Comparison of ENCODE assay signal across 10 cellular contexts in genomic region chr5:163727028-163727427, GRCh38.
A peak's percentile ranks its signal among the peaks of the same experiment; 100 is the strongest.
DNase-seq lines count a peak whose midpoint lies in the region; ATAC-seq and TF ChIP-seq lines count a peak whose summit lies in the region.
"Had no signal": no experiment of that assay in that cellular context is flagged by ENCODE, and none has a peak within 500 bp of the region (broad histone marks: within the 10 kb centered on the region; RNA-seq: fewer than 3 reads in every experiment).

No MANE protein-coding gene starts in this region.

- H4K91ac ChIP-seq in IMR-90 (ENCODE audit: insufficient read depth, low read depth, low read length): no peak overlapping the region

- peak overlapping the region; percentile 3 to 84 (median 62) for H3K4me3 Mint-ChIP-seq in naive B cell

- peak overlapping the region; percentile 23; the same call in 1 of the 2 replicates for H4K5ac ChIP-seq in IMR-90 (ENCODE audit: low read depth, low read length)

- intact Hi-C loops in IMR-90 (cut with micrococcal nuclease): no loop called here
- intact Hi-C loops in tibial artery (cut with DNase I; ENCODE audit: low total_unique reads): no loop called here

- POLR2A ChIA-PET in IMR-90 (lab: Charles Lee; ENCODE audit: unreplicated experiment): no interaction called here

- no TSS peak for BruUV-seq in IMR-90 (replicated peaks; lab: Mats Ljungman, UMichigan)

- no peak overlapping the region for H3K23ac ChIP-seq in IMR-90 (ENCODE audit: low read depth, low read length)

- no peak overlapping the region for H2AFZ ChIP-seq in IMR-90 (replicated peaks; ENCODE audit: low read length, poor library complexity)

- H2BK20ac ChIP-seq in IMR-90 (ENCODE audit: low read depth, low read length): no peak overlapping the region

- in situ Hi-C loops in IMR-90 (cut with MboI; ENCODE audit: low sequenced_read_pairs): no loop called here

- peaks cover 23 to 34% (median 29%) of the 10 kb centered on the region in 3 donors for H3K4me1 Mint-ChIP-seq in naive B cell

- peak overlapping the region; percentile 35; the same call in 1 of the 2 replicates for H3K4me2 ChIP-seq in IMR-90 (ENCODE audit: low read depth, low read length)

- H3K14ac ChIP-seq in IMR-90 (replicated peaks; ENCODE audit: low read depth, low read length): no peak overlapping the region

- no peak for DNase-seq in IMR-90
- DNase-seq in naive B cell: peak; percentile 35
- DNase-seq in tibial artery: no peak
- no peak for DNase-seq in glomerular visceral epithelial cell (ENCODE audit: extremely low spot score)
- no peak for DNase-seq in stimulated activated CD4-positive, alpha-beta T cell treated with anti-CD3 and anti-CD28 coated beads, Interleukin-2, amount 100 ng/mL, for 24 hours
- no peak for DNase-seq in AG20443 (ENCODE audit: low spot score)

- dilution Hi-C loops in IMR-90 (cut with HindIII; ENCODE audit: low sequenced_read_pairs, unreplicated experiment): no loop called here

- H3K4me1 ChIP-seq in IMR-90 (ENCODE audit: control insufficient read depth, insufficient read depth, low read length): peaks cover 2% of the 10 kb centered on the region
- no peaks in the 10 kb centered on the region for H3K4me1 ChIP-seq in tibial artery
- H3K4me1 ChIP-seq: ascending aorta had no signal

- 0 out of 4 replicates have a peak overlapping the region, but pooled peaks of 1 of the 2 experiments have one; percentile 38 for H4K8ac ChIP-seq in IMR-90 (ENCODE audit: low read depth in 2 of 2, low read length in 2 of 2)

- peaks cover 0 to 6% (median 0%) of the 10 kb centered on the region in 7 donors for H3K9me3 Mint-ChIP-seq in naive B cell

- TF ChIP-seq CTCF in IMR-90 (conservative IDR thresholded peaks at IDR 0.05; ENCODE audit: low read depth, low read length) (no peak), tibial artery (IDR thresholded peaks at IDR 0.05) (no peak)

- H3K18ac ChIP-seq in IMR-90 (ENCODE audit: low read depth, low read length): no peak overlapping the region

- H3K27me3 Mint-ChIP-seq in naive B cell: no peaks in the 10 kb centered on the region

- TF ChIP-seq POLR2A in IMR-90 (IDR thresholded peaks at IDR 0.05; ENCODE audit: low read depth, low read length): no peak

- H3K27ac ChIP-seq in IMR-90 (ENCODE audit: insufficient read depth, low read length) (no peak overlapping the region), tibial artery (no peak overlapping the region)
- H3K27ac ChIP-seq: ascending aorta, HL-60 had no signal

- no peaks in the 10 kb centered on the region for H3K9me1 ChIP-seq in IMR-90 (ENCODE audit: insufficient read depth, low read length)

- peak; percentile 80 for ATAC-seq in GM18909 (IDR thresholded peaks at IDR 0.05; ENCODE audit: poor library complexity, unreplicated experiment)
- ATAC-seq in HG02759 (IDR thresholded peaks at IDR 0.05; ENCODE audit: unreplicated experiment): peak; percentile 86
- no peak for ATAC-seq in IMR-90 (ENCODE audit: low read depth)
- ATAC-seq in naive B cell (ENCODE audit: low read depth in 2 of 2): peak; percentile 97 to 98

- WGBS in IMR-90 (ENCODE audit: extremely low coverage in 2 of 2, insufficient read length in 1 of 2), 2 experiments: no CpG with 5 or more reads among the region's 4 CpGs

- H3K27ac Mint-ChIP-seq in naive B cell: peak overlapping the region in 5 of 6 donors; percentile 19 to 84 (median 50)

- no peak overlapping the region for H2BK5ac ChIP-seq in IMR-90 (ENCODE audit: low read depth, low read length, poor library complexity, severe bottlenecking)

- H3K9ac ChIP-seq in IMR-90 (ENCODE audit: low read depth, low read length): no peak overlapping the region

- H3K36me3 ChIP-seq in IMR-90 (ENCODE audit: control insufficient read depth, insufficient read depth, low read length) (no peaks in the 10 kb centered on the region), tibial artery (no peaks in the 10 kb centered on the region)
- H3K36me3 ChIP-seq: ascending aorta had no signal

- H3K36me3 Mint-ChIP-seq in naive B cell: no peaks in the 10 kb centered on the region

- H3K4me3 ChIP-seq in IMR-90 (ENCODE audit: insufficient read depth, low read depth, low read length) (no peak overlapping the region), tibial artery (no peak overlapping the region)
- H3K4me3 ChIP-seq: ascending aorta had no signal

- H2AK9ac ChIP-seq in IMR-90 (replicated peaks; ENCODE audit: low read depth, low read length, poor library complexity): no peak overlapping the region

- TF ChIP-seq RAD21 in IMR-90 (IDR thresholded peaks at IDR 0.05; ENCODE audit: low read length): no peak

- no peaks in the 10 kb centered on the region for H3K9me3 ChIP-seq in IMR-90 (ENCODE audit: control insufficient read depth, insufficient read depth, low read length)
- H3K9me3 ChIP-seq in tibial artery: no peaks in the 10 kb centered on the region

- H3K27me3 ChIP-seq in IMR-90 (ENCODE audit: control insufficient read depth, insufficient read depth, low read length) (no peaks in the 10 kb centered on the region), tibial artery (no peaks in the 10 kb centered on the region)
- H3K27me3 ChIP-seq: ascending aorta had no signal

- H3K56ac ChIP-seq in IMR-90 (ENCODE audit: extremely low read depth, insufficient read depth, low read length): no peak overlapping the region

- H3K4ac ChIP-seq in IMR-90 (ENCODE audit: low read depth, low read length): no peak overlapping the region

- H2BK120ac ChIP-seq in IMR-90 (ENCODE audit: low read depth, low read length): no peak overlapping the region

- no peak overlapping the region for H2BK15ac ChIP-seq in IMR-90 (ENCODE audit: low read depth, low read length)

- H3K79me1 ChIP-seq in IMR-90 (ENCODE audit: low read depth in 1 of 2, low read length in 2 of 2): no peaks in the 10 kb centered on the region

- CTCF ChIA-PET in IMR-90 (lab: Yijun Ruan, JAX): no interaction called here

- no peak overlapping the region for H2AK5ac ChIP-seq in IMR-90 (ENCODE audit: low read depth, low read length)

- H4K20me1 ChIP-seq in IMR-90 (ENCODE audit: insufficient read depth, low read length): no peaks in the 10 kb centered on the region

TF ChIP-seq in IMR-90, 13 proteins besides CTCF, POLR2A, EP300 and RAD21:
- TF ChIP-seq NFE2L2 (IDR thresholded peaks at IDR 0.05; ENCODE audit: low read depth, low read length) (no peak), USF2 (IDR thresholded peaks at IDR 0.05; ENCODE audit: low read depth, low read length) (no peak), ELK1 (IDR thresholded peaks at IDR 0.05; ENCODE audit: borderline replicate concordance, low read depth, low read length) (no peak), BHLHE40 (IDR thresholded peaks at IDR 0.05; ENCODE audit: low read depth, low read length) (no peak), RCOR1 (IDR thresholded peaks at IDR 0.05; ENCODE audit: insufficient replicate concordance, low read length) (no peak), SMC3 (IDR thresholded peaks at IDR 0.05; ENCODE audit: low read depth, low read length) (no peak), CHD1 (IDR thresholded peaks at IDR 0.05; ENCODE audit: low read depth, low read length) (no peak), FOS (IDR thresholded peaks at IDR 0.05; ENCODE audit: low read depth, low read length) (no peak), RFX5 (IDR thresholded peaks at IDR 0.05; ENCODE audit: low read depth, low read length) (no peak), MAFK (IDR thresholded peaks at IDR 0.05; ENCODE audit: low read depth, low read length) (no peak), MAZ (IDR thresholded peaks at IDR 0.05; ENCODE audit: borderline replicate concordance, low read depth, low read length) (no peak), CEBPB (IDR thresholded peaks at IDR 0.05; ENCODE audit: low read depth, low read length) (no peak), MXI1 (IDR thresholded peaks at IDR 0.05; ENCODE audit: borderline replicate concordance, low read depth, low read length) (no peak)
TF ChIP-seq in IMR-90: peak in this region for 0.
